Comparison of ENCODE assay signal across 21 cellular contexts in the genomic region with DNA sequence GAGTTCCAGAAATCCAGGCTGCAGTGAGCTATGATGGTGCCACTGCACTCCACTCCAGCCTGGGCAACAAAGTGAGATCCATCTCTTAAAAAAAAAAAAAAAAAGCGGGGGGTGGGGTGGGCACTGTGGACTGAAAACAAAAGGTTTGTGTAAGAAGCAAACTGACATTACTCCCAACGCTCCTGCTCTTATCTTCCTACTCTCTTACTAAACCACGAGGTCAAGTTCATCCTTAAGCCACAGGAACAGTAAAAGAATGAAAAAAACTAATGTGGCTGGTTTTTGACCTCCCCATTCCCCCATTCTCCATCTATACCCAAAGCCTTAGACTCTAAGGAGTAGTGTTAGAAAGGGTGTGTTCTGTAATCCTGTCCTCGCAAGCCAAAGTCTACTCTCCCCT.
"Had no signal": no experiment of that assay in that cellular context is flagged by ENCODE, and none has a peak within 500 bp of the region (broad histone marks: within the 10 kb centered on the region; RNA-seq: fewer than 3 reads in every experiment).

No MANE protein-coding gene starts in this region.

- H3K4me3 ChIP-seq: colonic mucosa, heart right ventricle, left ventricle myocardium inferior, pancreas, right lobe of liver, stomach, thoracic aorta had no signal

- H3K27ac ChIP-seq: colonic mucosa, heart right ventricle, left ventricle myocardium inferior, pancreas, right lobe of liver, stomach, thoracic aorta had no signal

- H3K27ac Mint-ChIP-seq: activated naive CD8-positive, alpha-beta T cell; activated T-cell treated with anti-CD3 and anti-CD28 coated beads, Interleukin-2, amount 50 U/mL, for 72 hours; brain had no signal

- H3K4me3 Mint-ChIP-seq: activated naive CD8-positive, alpha-beta T cell; activated T-cell treated with anti-CD3 and anti-CD28 coated beads, Interleukin-2, amount 50 U/mL, for 72 hours; brain; naive thymus-derived CD8-positive, alpha-beta T cell had no signal

- DNase-seq: activated CD4-positive, alpha-beta T cell treated with anti-CD3 and anti-CD28 coated beads, Interleukin-2, amount 50 U/mL, for 1 hour; activated gamma-delta T cell; activated T-cell treated with anti-CD3 and anti-CD28 coated beads, Interleukin-2, amount 50 U/mL, for 72 hours; central memory CD4-positive, alpha-beta T cell; colonic mucosa; heart right ventricle; kidney glomerular epithelial cell; left ventricle myocardium inferior; mammary epithelial cell; naive thymus-derived CD8-positive, alpha-beta T cell; pancreas; right lobe of liver; small intestine; stimulated activated CD4-positive, alpha-beta T cell treated with anti-CD3 and anti-CD28 coated beads, Interleukin-15, amount 100 ng/mL, for 24 hours; stimulated activated CD4-positive, alpha-beta T cell treated with anti-CD3 and anti-CD28 coated beads, Interleukin-4, amount 100 ng/mL, for 1 hour; stomach; T-helper 1 cell; T1000 had no signal

- H3K9me3 Mint-ChIP-seq: activated T-cell treated with anti-CD3 and anti-CD28 coated beads, Interleukin-2, amount 50 U/mL, for 72 hours; naive thymus-derived CD8-positive, alpha-beta T cell had no signal

- H3K27me3 Mint-ChIP-seq: activated naive CD8-positive, alpha-beta T cell; brain; naive thymus-derived CD8-positive, alpha-beta T cell had no signal
